15 cellular contexts compared by ENCODE assay signal in genomic region chr20:56843386-56843785, GRCh38.
"Had no signal": no experiment of that assay in that cellular context is flagged by ENCODE, and none has a peak within 500 bp of the region (broad histone marks: within the 10 kb centered on the region; RNA-seq: fewer than 3 reads in every experiment).

No MANE protein-coding gene starts in this region.

- H3K27ac ChIP-seq: body of pancreas, ovary, thoracic aorta, uterus had no signal

- H3K27me3 Mint-ChIP-seq: activated CD4-positive, alpha-beta T cell treated with anti-CD3 and anti-CD28 coated beads, Interleukin-2, amount 10 ng/mL, durations not matched to agents 7 days and 5 days; activated naive CD8-positive, alpha-beta T cell treated with anti-CD3 and anti-CD28 coated beads for 36 hours had no signal

- H3K9me3 Mint-ChIP-seq: activated CD4-positive, alpha-beta T cell treated with anti-CD3 and anti-CD28 coated beads, Interleukin-2, amount 10 ng/mL, durations not matched to agents 7 days and 5 days; activated naive CD8-positive, alpha-beta T cell treated with anti-CD3 and anti-CD28 coated beads for 36 hours; activated T-helper 1 cell treated with anti-CD3 and anti-CD28 coated beads, Interleukin-12 subunit alpha, Interleukin-12 subunit beta, Interleukin-2, Interleukin-4 antibody, amounts not matched to agents 30 ng/mL and 10 ng/mL and 1 ng/mL, durations not matched to agents 14 hours and 24 hours and 36 hours had no signal

- H3K4me1 ChIP-seq: body of pancreas, uterus had no signal

- H3K4me1 Mint-ChIP-seq: activated CD4-positive, alpha-beta T cell treated with anti-CD3 and anti-CD28 coated beads, Interleukin-2, amount 10 ng/mL, durations not matched to agents 7 days and 5 days; activated naive CD8-positive, alpha-beta T cell treated with anti-CD3 and anti-CD28 coated beads for 36 hours; stimulated activated effector memory CD8-positive, alpha-beta T cell treated with anti-CD3 and anti-CD28 coated beads, Interleukin-12 subunit alpha, Interleukin-12 subunit beta, amount 100 ng/mL, for 72 hours had no signal

- H3K36me3 Mint-ChIP-seq: activated naive CD8-positive, alpha-beta T cell treated with anti-CD3 and anti-CD28 coated beads for 36 hours; stimulated activated effector memory CD8-positive, alpha-beta T cell treated with anti-CD3 and anti-CD28 coated beads, Interleukin-12 subunit alpha, Interleukin-12 subunit beta, amount 100 ng/mL, for 72 hours had no signal

- H3K36me3 ChIP-seq: ovary, thoracic aorta, uterus had no signal

- H3K27me3 ChIP-seq: body of pancreas, ovary, uterus had no signal

- H3K9me3 ChIP-seq: body of pancreas, ovary, thoracic aorta, uterus had no signal

- H3K4me3 Mint-ChIP-seq: activated CD4-positive, alpha-beta T cell treated with anti-CD3 and anti-CD28 coated beads, Interleukin-2, amount 10 ng/mL, durations not matched to agents 7 days and 5 days; activated naive CD8-positive, alpha-beta T cell treated with anti-CD3 and anti-CD28 coated beads for 36 hours; activated T-helper 1 cell treated with anti-CD3 and anti-CD28 coated beads, Interleukin-12 subunit alpha, Interleukin-12 subunit beta, Interleukin-2, Interleukin-4 antibody, amounts not matched to agents 30 ng/mL and 10 ng/mL and 1 ng/mL, durations not matched to agents 14 hours and 24 hours and 36 hours; neural crest cell; stimulated activated effector memory CD8-positive, alpha-beta T cell treated with anti-CD3 and anti-CD28 coated beads, Interleukin-12 subunit alpha, Interleukin-12 subunit beta, amount 100 ng/mL, for 72 hours had no signal

- H3K4me3 ChIP-seq: body of pancreas, ovary, thoracic aorta, uterus had no signal

- H3K27ac Mint-ChIP-seq: activated CD4-positive, alpha-beta T cell treated with anti-CD3 and anti-CD28 coated beads, Interleukin-2, amount 10 ng/mL, durations not matched to agents 7 days and 5 days; activated naive CD8-positive, alpha-beta T cell treated with anti-CD3 and anti-CD28 coated beads for 36 hours; activated T-helper 1 cell treated with anti-CD3 and anti-CD28 coated beads, Interleukin-12 subunit alpha, Interleukin-12 subunit beta, Interleukin-2, Interleukin-4 antibody, amounts not matched to agents 30 ng/mL and 10 ng/mL and 1 ng/mL, durations not matched to agents 14 hours and 24 hours and 36 hours; stimulated activated effector memory CD8-positive, alpha-beta T cell treated with anti-CD3 and anti-CD28 coated beads, Interleukin-12 subunit alpha, Interleukin-12 subunit beta, amount 100 ng/mL, for 72 hours had no signal

- ATAC-seq: sciatic nerve had no signal

- DNase-seq: activated CD4-positive, alpha-beta T cell treated with anti-CD3 and anti-CD28 coated beads, Interleukin-2, amount 10 ng/mL, durations not matched to agents 7 days and 5 days; activated CD4-positive, CD25-positive, alpha-beta regulatory T cell; activated naive CD8-positive, alpha-beta T cell treated with anti-CD3 and anti-CD28 coated beads for 36 hours; cortex of kidney; effector CD4-positive, alpha-beta T cell; midbrain; ovary; stimulated activated CD4-positive, alpha-beta T cell treated with anti-CD3 and anti-CD28 coated beads, Interleukin-2, amount 100 ng/mL, for 24 hours; uterus had no signal
